ENCODE assay signal across 16 cellular contexts in genomic region chr4:4308800-4309441, GRCh38. TPM values are rescaled to one million over a fixed set of nuclear protein-coding genes. Genes with fewer than 3 reads are reported as not detected.
DNase-seq lines count a peak whose midpoint lies in the region; ATAC-seq and TF ChIP-seq lines count a peak whose summit lies in the region.
"Had no signal": no experiment of that assay in that cellular context is flagged by ENCODE, and none has a peak within 500 bp of the region (broad histone marks: within the 10 kb centered on the region; RNA-seq: fewer than 3 reads in every experiment).

No MANE protein-coding gene starts in this region.

- H3K9me3 Mint-ChIP-seq in HFFc6, result no peaks in the 10 kb centered on the region
- no peaks in the 10 kb centered on the region for H3K9me3 Mint-ChIP-seq in activated T-cell treated with anti-CD3 and anti-CD28 coated beads, Interleukin-2, amount 50 U/mL, for 4 hours
- H3K9me3 Mint-ChIP-seq: activated B cell treated with CpG ODN at 0.5 μM for 24 hours; IgD-negative memory B cell; naive thymus-derived CD8-positive, alpha-beta T cell; T-cell had no signal

- H3K4me1 Mint-ChIP-seq in HFFc6 (ENCODE audit: low read depth), result peaks cover 20% of the 10 kb centered on the region
- no peaks in the 10 kb centered on the region for H3K4me1 Mint-ChIP-seq in activated T-cell treated with anti-CD3 and anti-CD28 coated beads, Interleukin-2, amount 50 U/mL, for 4 hours (ENCODE audit: low read depth)
- H3K4me1 Mint-ChIP-seq: activated B cell treated with CpG ODN at 0.5 μM for 24 hours had no signal

- in situ Hi-C loops in brain microvascular endothelial cell (cut with HindIII; ENCODE audit: low pct_ligation_motif_present, low sequenced_read_pairs), result no loop called here

- peaks cover 2% of the 10 kb centered on the region for H3K36me3 ChIP-seq in brain microvascular endothelial cell (replicated peaks)

- H3K27ac Mint-ChIP-seq in HFFc6, result peak overlapping the region; percentile 83
- H3K27ac Mint-ChIP-seq: activated B cell treated with CpG ODN at 0.5 μM for 24 hours, IgD-negative memory B cell, T-cell had no signal

- H3K27me3 ChIP-seq in brain microvascular endothelial cell (replicated peaks), result no peaks in the 10 kb centered on the region

- no peaks in the 10 kb centered on the region for H3K27me3 Mint-ChIP-seq in HFFc6 (ENCODE audit: insufficient read depth)
- H3K27me3 Mint-ChIP-seq in activated T-cell treated with anti-CD3 and anti-CD28 coated beads, Interleukin-2, amount 50 U/mL, for 4 hours (ENCODE audit: low read depth), result no peaks in the 10 kb centered on the region
- H3K27me3 Mint-ChIP-seq: activated B cell treated with CpG ODN at 0.5 μM for 24 hours; IgD-negative memory B cell; naive thymus-derived CD8-positive, alpha-beta T cell; T-cell had no signal

- no peak overlapping the region for H3K4me3 ChIP-seq in brain microvascular endothelial cell (ENCODE audit: low read depth, low read length)

- H3K4me3 Mint-ChIP-seq in HFFc6, result peak overlapping the region; percentile 36
- no peak overlapping the region for H3K4me3 Mint-ChIP-seq in activated T-cell treated with anti-CD3 and anti-CD28 coated beads, Interleukin-2, amount 50 U/mL, for 4 hours
- H3K4me3 Mint-ChIP-seq: activated B cell treated with CpG ODN at 0.5 μM for 24 hours; IgD-negative memory B cell; naive thymus-derived CD8-positive, alpha-beta T cell; T-cell had no signal

- DNase-seq in AG08395 (ENCODE audit: low spot score) (peak; percentile 82), HFFc6 (peak; percentile 89), brain microvascular endothelial cell (peak; percentile 75), iris pigment epithelial cell (ENCODE audit: low read depth) (peak; percentile 41), HuH-7.5 (ENCODE audit: low spot score) (no peak), GM20000 (ENCODE audit: low spot score) (no peak)
- DNase-seq in activated T-cell treated with anti-CD3 and anti-CD28 coated beads, Interleukin-2, amount 50 U/mL, for 4 hours, result no peak
- DNase-seq: activated B cell treated with CpG ODN at 0.5 μM for 24 hours; naive thymus-derived CD8-positive, alpha-beta T cell; NCI-H1105 treated with DMSO at 0.1 percent for 48 hours; NCI-H446; stimulated activated CD4-positive, alpha-beta T cell treated with anti-CD3 and anti-CD28 coated beads, Interleukin-4, amount 100 ng/mL, for 1 hour; T-cell; trophoblast cell had no signal

- no peak for ATAC-seq in activated T-cell treated with anti-CD3 and anti-CD28 coated beads, Interleukin-2, amount 50 U/mL, for 4 hours
- ATAC-seq in GM21619 (IDR thresholded peaks at IDR 0.05; ENCODE audit: unreplicated experiment), result no peak
- ATAC-seq: naive thymus-derived CD8-positive, alpha-beta T cell; T-cell had no signal

- H3K27ac ChIP-seq in brain microvascular endothelial cell, result peak overlapping the region; percentile 8

- peaks cover 21% of the 10 kb centered on the region for H3K36me3 Mint-ChIP-seq in HFFc6 (ENCODE audit: low read depth)
- peaks cover 25% of the 10 kb centered on the region for H3K36me3 Mint-ChIP-seq in activated T-cell treated with anti-CD3 and anti-CD28 coated beads, Interleukin-2, amount 50 U/mL, for 4 hours (ENCODE audit: insufficient read depth)

- TF ChIP-seq CTCF in HFFc6 (IDR thresholded peaks at IDR 0.05) (no peak), brain microvascular endothelial cell (IDR thresholded peaks at IDR 0.05; ENCODE audit: low read depth, low read length, missing control alignments) (no peak), GM20000 (IDR thresholded peaks at IDR 0.05; ENCODE audit: extremely low read depth, missing control alignments) (no peak)

RNA-seq across cellular contexts. Expression of gene ZBTB49, which starts 18.9 kb away (rescaled TPM):
- 1 to 10 TPM; 2.5 to 3.2 (median 3.0) TPM for total RNA-seq in HFFc6 (2021; fragmentation: NEBNext Ultra II Directional; extraction: Animal tissue kit (Norgen Biotek cat#: 25700))
- 1 to 10 TPM; 4.5 to 6.9 (median 6.2) TPM for total RNA-seq in activated T-cell treated with anti-CD3 and anti-CD28 coated beads, Interleukin-2, amount 50 U/mL, for 4 hours

RNA-seq across cellular contexts. Expression of gene LYAR, which starts 19.0 kb away (rescaled TPM):
- total RNA-seq in HFFc6 (2021; fragmentation: NEBNext Ultra II Directional; extraction: Animal tissue kit (Norgen Biotek cat#: 25700)), result 10 to 100 TPM; 11.9 to 19.3 (median 15.7) TPM
- total RNA-seq in activated T-cell treated with anti-CD3 and anti-CD28 coated beads, Interleukin-2, amount 50 U/mL, for 4 hours, result 100 to 1,000 TPM; 114 to 129 (median 118) TPM

Comparison
In these comparisons a context has a peak if more than half of its experiments do, and no peak if none do; other contexts are left out.
1. DNase-seq: peak in AG08395 (single experiment), HFFc6 (single experiment), brain microvascular endothelial cell (single experiment) and iris pigment epithelial cell (single experiment); none in HuH-7.5 (single experiment), GM20000 (single experiment) and activated T-cell treated with anti-CD3 and anti-CD28 coated beads, Interleukin-2, amount 50 U/mL, for 4 hours (single experiment).
2. RNA of gene LYAR, which starts 19.0 kb away (total RNA-seq): 114 to 129 TPM in activated T-cell treated with anti-CD3 and anti-CD28 coated beads, Interleukin-2, amount 50 U/mL, for 4 hours; 11.9 to 19.3 TPM in HFFc6; every median in the first group is over 4 times any median in the second.